Comparison of ENCODE assay signal across 19 cellular contexts in the genomic region with DNA sequence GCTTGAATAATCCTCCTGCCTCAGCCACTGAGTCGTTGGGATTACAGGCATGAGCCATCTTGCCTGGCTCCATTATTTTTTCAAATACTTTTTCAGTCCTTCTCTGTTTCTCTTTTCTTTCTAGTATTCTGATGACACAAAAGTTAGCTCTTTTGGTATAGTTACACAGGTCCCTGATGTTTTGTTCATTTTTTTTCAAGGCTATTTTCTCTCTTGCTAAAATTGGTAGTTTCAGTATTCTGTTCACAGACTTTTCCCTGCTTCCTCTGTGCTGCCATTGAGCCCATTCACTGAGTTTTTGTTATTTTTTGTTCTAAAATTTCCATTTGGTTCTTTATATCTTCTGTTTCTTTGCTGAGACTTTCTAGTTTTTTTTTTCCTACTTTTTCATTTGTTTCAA.
DNase-seq lines count a peak whose midpoint lies in the region; ATAC-seq and TF ChIP-seq lines count a peak whose summit lies in the region.
"Had no signal": no experiment of that assay in that cellular context is flagged by ENCODE, and none has a peak within 500 bp of the region (broad histone marks: within the 10 kb centered on the region; RNA-seq: fewer than 3 reads in every experiment).

No MANE protein-coding gene starts in this region.

- H3K36me3 ChIP-seq in iPS-20b (ENCODE audit: insufficient read depth, low read depth, low read length) (peaks cover 9% of the 10 kb centered on the region), esophagus muscularis mucosa (peaks cover 5 to 14% (median 9%) of the 10 kb centered on the region in 4 donors)
- H3K36me3 ChIP-seq: ascending aorta had no signal

- H3K9me3 ChIP-seq in iPS-20b (ENCODE audit: insufficient read depth, low read depth, low read length): no peaks in the 10 kb centered on the region
- H3K9me3 ChIP-seq in esophagus muscularis mucosa: no peaks in the 10 kb centered on the region
- H3K9me3 ChIP-seq: ascending aorta, neutrophil had no signal

- TF ChIP-seq POLR2A in esophagus muscularis mucosa (IDR thresholded peaks at IDR 0.05; ENCODE audit: low read depth): no peak

- no peak overlapping the region for H3K27ac ChIP-seq in iPS-20b (ENCODE audit: low read length)
- no peak overlapping the region for H3K27ac ChIP-seq in esophagus muscularis mucosa (replicated peaks in 1 of 4)
- H3K27ac ChIP-seq: ascending aorta, neutrophil had no signal

- 92% methylated on average over 1 of the region's 1 CpG for WGBS in esophagus muscularis mucosa

- no peak overlapping the region for H3K9ac ChIP-seq in iPS-20b (ENCODE audit: low read depth, low read length)

- CTCF ChIA-PET in activated B cell treated with CpG ODN at 0.5 μM for 24 hours (lab: Charles Lee): no interaction called here

- ATAC-seq in stimulated activated naive CD8-positive, alpha-beta T cell treated with anti-CD3 and anti-CD28 coated beads, Interleukin-15, amount 100 ng/mL, for 72 hours: no peak
- ATAC-seq in stimulated activated naive CD8-positive, alpha-beta T cell treated with anti-CD3 and anti-CD28 coated beads, Interleukin-15, Interleukin-2, amounts not matched to agents 100 U/mL and 50 U/mL, for 24 hours: no peak
- ATAC-seq in activated B cell treated with CpG ODN at 0.5 μM for 24 hours (ENCODE audit: low read depth): no peak
- ATAC-seq: left cardiac atrium had no signal

- intact Hi-C loops in activated B cell treated with CpG ODN at 0.5 μM for 24 hours (cut with micrococcal nuclease) (no loop called here), esophagus muscularis mucosa (cut with DNase I) (no loop called here)

- H3K27ac Mint-ChIP-seq in stimulated activated naive CD8-positive, alpha-beta T cell treated with anti-CD3 and anti-CD28 coated beads, Interleukin-15, amount 100 ng/mL, for 72 hours: peak overlapping the region; percentile 20 to 41
- H3K27ac Mint-ChIP-seq in activated B cell treated with CpG ODN at 0.5 μM for 24 hours: peak overlapping the region; percentile 62
- peak overlapping the region; percentile 39 for H3K27ac Mint-ChIP-seq in type B pancreatic cell
- H3K27ac Mint-ChIP-seq: activated naive CD4-positive, alpha-beta T cell treated with anti-CD3 and anti-CD28 coated beads for 36 hours had no signal

- POLR2A ChIA-PET in activated B cell treated with CpG ODN at 0.5 μM for 24 hours (lab: Charles Lee): no interaction called here

- H3K4me3 ChIP-seq in iPS-20b (ENCODE audit: low read length): peak overlapping the region; percentile 20; the same call in 1 of the 2 replicates
- no peak overlapping the region for H3K4me3 ChIP-seq in esophagus muscularis mucosa
- H3K4me3 ChIP-seq: ascending aorta had no signal

- H3K36me3 Mint-ChIP-seq in activated B cell treated with CpG ODN at 0.5 μM for 24 hours (ENCODE audit: low read depth) (peaks cover 55% of the 10 kb centered on the region), type B pancreatic cell (peaks cover 30% of the 10 kb centered on the region)

- no peak for TF ChIP-seq CTCF in activated B cell treated with CpG ODN at 0.5 μM for 24 hours (IDR thresholded peaks at IDR 0.05)
- no peak for TF ChIP-seq CTCF in type B pancreatic cell (conservative IDR thresholded peaks at IDR 0.05)
- no peak for TF ChIP-seq CTCF in esophagus muscularis mucosa (IDR thresholded peaks at IDR 0.05)

- H3K4me1 ChIP-seq in iPS-20b (ENCODE audit: insufficient read depth, low read length): no peaks in the 10 kb centered on the region
- peaks cover 0 to 14% (median 0%) of the 10 kb centered on the region in 4 donors for H3K4me1 ChIP-seq in esophagus muscularis mucosa
- H3K4me1 ChIP-seq: ascending aorta had no signal

- DNase-seq in stimulated activated naive CD8-positive, alpha-beta T cell treated with anti-CD3 and anti-CD28 coated beads, Interleukin-15, amount 100 ng/mL, for 72 hours: no peak
- DNase-seq in stimulated activated naive CD8-positive, alpha-beta T cell treated with anti-CD3 and anti-CD28 coated beads, Interleukin-15, Interleukin-2, amounts not matched to agents 100 U/mL and 50 U/mL, for 24 hours: no peak
- no peak for DNase-seq in activated B cell treated with CpG ODN at 0.5 μM for 24 hours
- no peak for DNase-seq in type B pancreatic cell (ENCODE audit: extremely low spot score, unreplicated experiment)
- no peak for DNase-seq in iPS-NIHi11 (ENCODE audit: low spot score)
- no peak for DNase-seq in AG20443 (ENCODE audit: low spot score)
- no peak for DNase-seq in esophagus muscularis mucosa (ENCODE audit: extremely low spot score)
- DNase-seq: activated CD4-positive, alpha-beta T cell treated with anti-CD3 and anti-CD28 coated beads, Interleukin-2, amount 50 U/mL, for 1 hour; activated naive CD4-positive, alpha-beta T cell treated with anti-CD3 and anti-CD28 coated beads for 36 hours; C1 segment of cervical spinal cord; GF-D8; Kasumi-1; left cardiac atrium; NCI-H1105; SHP77; stimulated activated CD8-positive, alpha-beta memory T cell treated with anti-CD3 and anti-CD28 coated beads, Interleukin-4, amount 100 ng/mL, for 48 hours had no signal

- H3K9me3 Mint-ChIP-seq in stimulated activated naive CD8-positive, alpha-beta T cell treated with anti-CD3 and anti-CD28 coated beads, Interleukin-15, amount 100 ng/mL, for 72 hours: no peaks in the 10 kb centered on the region
- no peaks in the 10 kb centered on the region for H3K9me3 Mint-ChIP-seq in activated B cell treated with CpG ODN at 0.5 μM for 24 hours
- peaks cover 5% of the 10 kb centered on the region for H3K9me3 Mint-ChIP-seq in type B pancreatic cell
- H3K9me3 Mint-ChIP-seq: activated naive CD4-positive, alpha-beta T cell treated with anti-CD3 and anti-CD28 coated beads for 36 hours had no signal

- no peaks in the 10 kb centered on the region for H3K27me3 Mint-ChIP-seq in stimulated activated naive CD8-positive, alpha-beta T cell treated with anti-CD3 and anti-CD28 coated beads, Interleukin-15, amount 100 ng/mL, for 72 hours
- H3K27me3 Mint-ChIP-seq in activated B cell treated with CpG ODN at 0.5 μM for 24 hours (no peaks in the 10 kb centered on the region), type B pancreatic cell (no peaks in the 10 kb centered on the region)

- no peak overlapping the region for H3K4me3 Mint-ChIP-seq in stimulated activated naive CD8-positive, alpha-beta T cell treated with anti-CD3 and anti-CD28 coated beads, Interleukin-15, amount 100 ng/mL, for 72 hours
- H3K4me3 Mint-ChIP-seq in activated B cell treated with CpG ODN at 0.5 μM for 24 hours (no peak overlapping the region), type B pancreatic cell (peak overlapping the region; percentile 84)
- H3K4me3 Mint-ChIP-seq: activated naive CD4-positive, alpha-beta T cell treated with anti-CD3 and anti-CD28 coated beads for 36 hours had no signal

- peaks cover 15% of the 10 kb centered on the region for H3K4me1 Mint-ChIP-seq in stimulated activated naive CD8-positive, alpha-beta T cell treated with anti-CD3 and anti-CD28 coated beads, Interleukin-15, amount 100 ng/mL, for 72 hours
- H3K4me1 Mint-ChIP-seq in activated B cell treated with CpG ODN at 0.5 μM for 24 hours: peaks cover 25% of the 10 kb centered on the region
- H3K4me1 Mint-ChIP-seq in type B pancreatic cell (ENCODE audit: unreplicated experiment): peaks cover 5% of the 10 kb centered on the region

- no peak for TF ChIP-seq EP300 in esophagus muscularis mucosa (IDR thresholded peaks at IDR 0.05)

- no peaks in the 10 kb centered on the region for H3K27me3 ChIP-seq in iPS-20b (ENCODE audit: insufficient read depth, low read length)
- H3K27me3 ChIP-seq in esophagus muscularis mucosa: no peaks in the 10 kb centered on the region
- H3K27me3 ChIP-seq: ascending aorta, neutrophil had no signal
